12 cellular contexts compared by ENCODE assay signal in the genomic region with DNA sequence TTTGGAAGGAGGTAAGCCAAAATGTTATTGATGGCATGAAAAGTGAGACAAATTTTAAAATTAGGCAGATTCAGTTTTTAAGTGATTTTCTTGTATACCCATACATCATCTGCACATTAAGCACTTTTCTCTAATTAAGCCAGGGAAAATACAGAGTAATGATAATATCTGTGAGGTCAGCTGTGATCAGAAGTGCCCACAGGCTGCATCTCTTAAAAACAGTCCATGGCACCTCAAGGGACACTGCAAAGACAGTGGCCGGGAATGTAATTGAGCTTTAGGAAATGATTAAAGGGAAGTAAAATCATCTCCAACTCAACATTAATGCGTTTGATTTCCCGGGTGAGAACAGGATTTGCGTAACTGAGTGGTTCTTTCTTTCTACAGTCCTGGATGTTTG. TPM values are rescaled to one million over a fixed set of nuclear protein-coding genes. Genes with fewer than 3 reads are reported as not detected.
DNase-seq lines count a peak whose midpoint lies in the region; ATAC-seq and TF ChIP-seq lines count a peak whose summit lies in the region.
"Had no signal": no experiment of that assay in that cellular context is flagged by ENCODE, and none has a peak within 500 bp of the region (broad histone marks: within the 10 kb centered on the region; RNA-seq: fewer than 3 reads in every experiment).

No MANE protein-coding gene starts in this region.

- H3K4me1 Mint-ChIP-seq in osteocyte (ENCODE audit: unreplicated experiment), result peaks cover 59% of the 10 kb centered on the region
- H3K4me1 Mint-ChIP-seq in CD14-positive monocyte, result no peaks in the 10 kb centered on the region

- H3K4me3 ChIP-seq in left ventricle myocardium inferior (peak overlapping the region; percentile 83), vagina (peak overlapping the region; percentile 66 to 84)

- TF ChIP-seq POLR2A in vagina (IDR thresholded peaks at IDR 0.05), result no peak

- H3K4me1 ChIP-seq in left ventricle myocardium inferior, result peaks cover 98% of the 10 kb centered on the region
- H3K4me1 ChIP-seq in vagina, result peaks cover 40% of the 10 kb centered on the region

- ATAC-seq in Right ventricle myocardium superior (ENCODE audit: poor library complexity), result no peak

- DNase-seq in left ventricle myocardium inferior (no peak), Right ventricle myocardium superior (no peak), fibroblast of peridontal ligament (ENCODE audit: extremely low read depth) (peak; percentile 43), osteocyte (ENCODE audit: extremely low spot score, unreplicated experiment) (no peak), vagina (ENCODE audit: extremely low spot score in 2 of 2) (no peak), NCI-H1694 (lab: John Stamatoyannopoulos, UW) (no peak), CD14-positive monocyte (ENCODE audit: low spot score) (no peak)
- DNase-seq in activated CD4-positive, CD25-positive, alpha-beta regulatory T cell treated with anti-CD3 and anti-CD28 coated beads, Interleukin-2, amount 50 U/mL, for 72 hours, result no peak
- DNase-seq: NCI-H1436 treated with DMSO at 0.1 percent for 48 hours, posterior cingulate gyrus, T-helper 1 cell had no signal

- no peaks in the 10 kb centered on the region for H3K27me3 ChIP-seq in left ventricle myocardium inferior (ENCODE audit: low read depth)
- no peaks in the 10 kb centered on the region for H3K27me3 ChIP-seq in vagina

- H3K27me3 Mint-ChIP-seq in osteocyte (ENCODE audit: unreplicated experiment) (no peaks in the 10 kb centered on the region), CD14-positive monocyte (ENCODE audit: low read depth in 3 of 3) (peaks cover 62 to 81% (median 77%) of the 10 kb centered on the region in 3 donors)

- H3K27ac ChIP-seq in left ventricle myocardium inferior (replicated peaks) (peak overlapping the region; percentile 97), vagina (peak overlapping the region; percentile 95)

- no peaks in the 10 kb centered on the region for H3K36me3 ChIP-seq in left ventricle myocardium inferior
- H3K36me3 ChIP-seq in vagina, result no peaks in the 10 kb centered on the region

- H3K9me3 Mint-ChIP-seq in osteocyte (ENCODE audit: unreplicated experiment), result no peaks in the 10 kb centered on the region
- H3K9me3 Mint-ChIP-seq in CD14-positive monocyte, result peaks cover 0 to 6% (median 3%) of the 10 kb centered on the region in 7 donors

- intact Hi-C loops in left ventricle myocardium inferior (cut with micrococcal nuclease), result loop anchor here (10.0 kb wide), 2 partner anchors 80 to 110 kb away; no protein-coding TSS in a partner anchor
- intact Hi-C loops in Right ventricle myocardium superior (cut with DNase I), result loop anchor here (5.0 kb wide), 2 partner anchors 83 to 107 kb away; no protein-coding TSS in a partner anchor
- intact Hi-C loops in vagina (cut with DNase I), result loop anchor here (5.0 kb wide), 2 partner anchors 58 to 92 kb away; no protein-coding TSS in a partner anchor
- intact Hi-C loops in CD14-positive monocyte (cut with micrococcal nuclease), result no loop called here

- H3K4me3 Mint-ChIP-seq in osteocyte (ENCODE audit: unreplicated experiment) (peak overlapping the region; percentile 92), CD14-positive monocyte (peak overlapping the region in 1 of 2 donors; percentile 43)
- H3K4me3 Mint-ChIP-seq: activated naive CD8-positive, alpha-beta T cell had no signal

- H3K9me3 ChIP-seq in left ventricle myocardium inferior (replicated peaks) (no peaks in the 10 kb centered on the region), vagina (no peaks in the 10 kb centered on the region)

- H3K36me3 Mint-ChIP-seq in osteocyte (ENCODE audit: unreplicated experiment), result peaks cover 65% of the 10 kb centered on the region
- H3K36me3 Mint-ChIP-seq in CD14-positive monocyte, result no peaks in the 10 kb centered on the region
- H3K36me3 Mint-ChIP-seq: activated naive CD8-positive, alpha-beta T cell had no signal

- TF ChIP-seq CTCF in left ventricle myocardium inferior (IDR thresholded peaks at IDR 0.05; ENCODE audit: borderline replicate concordance) (no peak), osteocyte (IDR thresholded peaks at IDR 0.05) (no peak), vagina (IDR thresholded peaks at IDR 0.05) (no peak), CD14-positive monocyte (IDR thresholded peaks at IDR 0.05) (no peak)

- peak overlapping the region; percentile 94 for H3K27ac Mint-ChIP-seq in osteocyte (ENCODE audit: unreplicated experiment)
- no peak overlapping the region for H3K27ac Mint-ChIP-seq in CD14-positive monocyte
- H3K27ac Mint-ChIP-seq: activated naive CD8-positive, alpha-beta T cell had no signal

RNA-seq across cellular contexts. Expression of gene COL4A1, which starts 2.0 kb away (rescaled TPM):
- 120 TPM for total RNA-seq in left ventricle myocardium inferior
- total RNA-seq in Right ventricle myocardium superior, result 107 TPM
- 3,181 and 3,589 TPM in 2 replicates for total RNA-seq in osteocyte
- total RNA-seq in vagina, result 178 TPM
- polyA plus RNA-seq in CD14-positive monocyte, result under 1 TPM in 1 of 2 donors, not detected in 1; 0.25 TPM

RNA-seq across cellular contexts. Expression of gene COL4A2, which starts 2.1 kb away (rescaled TPM):
- 117 TPM for total RNA-seq in left ventricle myocardium inferior
- total RNA-seq in Right ventricle myocardium superior, result 91.2 TPM
- 2,001 and 2,067 TPM in 2 replicates for total RNA-seq in osteocyte
- total RNA-seq in vagina, result 180 TPM
- polyA plus RNA-seq in CD14-positive monocyte, result not detected

Comparison
In these comparisons a context has a peak if more than half of its experiments do, and no peak if none do; other contexts are left out.
1. RNA of gene COL4A1, which starts 2.0 kb away (total RNA-seq): 3,181 to 3,589 TPM in osteocyte; 178 TPM in vagina (single experiment), 120 TPM in left ventricle myocardium inferior (single experiment) and 107 TPM in Right ventricle myocardium superior (single experiment); every median in the first group is over 10 times any median in the second.
2. RNA of gene COL4A2, which starts 2.1 kb away (total RNA-seq): 2,001 to 2,067 TPM in osteocyte; 180 TPM in vagina (single experiment), 117 TPM in left ventricle myocardium inferior (single experiment) and 91.2 TPM in Right ventricle myocardium superior (single experiment); every median in the first group is over 10 times any median in the second.
3. intact Hi-C loops: an anchor here in left ventricle myocardium inferior (10.0 kb wide), Right ventricle myocardium superior (5.0 kb wide) and vagina (5.0 kb wide); none called in CD14-positive monocyte.